ENCODE assay signal across 9 cellular contexts in the genomic region with DNA sequence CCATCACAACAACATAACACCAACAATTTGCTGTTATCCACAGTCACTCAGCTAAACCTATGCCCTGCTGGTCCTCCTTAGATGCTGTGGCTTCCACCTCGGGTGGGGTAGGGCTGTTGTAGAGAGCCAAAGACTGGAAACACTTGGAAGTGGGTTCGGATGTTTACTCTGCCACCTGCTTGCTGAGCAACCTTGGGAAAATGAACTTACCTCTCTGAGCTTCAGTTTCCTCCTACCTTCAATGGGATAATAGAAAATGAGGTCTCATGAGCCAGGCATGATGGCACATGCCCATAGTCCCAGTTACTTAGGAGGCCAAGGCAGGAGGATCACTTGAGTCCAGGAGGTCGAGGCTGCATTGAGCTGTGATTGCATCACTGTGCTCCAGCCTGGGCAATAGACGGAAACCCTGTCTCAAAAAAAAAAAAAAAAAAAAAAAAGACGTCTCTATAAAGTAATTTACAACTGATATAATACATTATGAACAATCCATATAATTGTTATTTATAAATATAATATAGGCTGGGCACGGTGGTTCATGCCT. TPM values are rescaled to one million over a fixed set of nuclear protein-coding genes. Genes with fewer than 3 reads are reported as not detected.
"Had no signal": no experiment of that assay in that cellular context is flagged by ENCODE, and none has a peak within 500 bp of the region (broad histone marks: within the 10 kb centered on the region; RNA-seq: fewer than 3 reads in every experiment).

No MANE protein-coding gene starts in this region.

- H2AFZ ChIP-seq: GM23248 had no signal

- H3K36me3 ChIP-seq: HAP-1 had no signal

- H3K27ac ChIP-seq: GM23248 had no signal

- H3K4me1 ChIP-seq: HAP-1 had no signal

- ATAC-seq: HCT116 had no signal

- H3K4me3 ChIP-seq: GM23248, HAP-1 had no signal

- DNase-seq: GM23248, GOT3, KG1 had no signal

- H3K9me3 ChIP-seq: HAP-1 had no signal

- FAIRE-seq: H54, HTR-8/SVneo had no signal

- H3K9ac ChIP-seq: GM23248 had no signal

RNA-seq across cellular contexts. Expression of gene SYCN, which starts 3.3 kb away (rescaled TPM):
- total RNA-seq: GM23248, HT-29 had no signal
- polyA plus RNA-seq: GM23248, IgD-negative memory B cell had no signal

RNA-seq across cellular contexts. Expression of gene NCCRP1, which starts 10.6 kb away (rescaled TPM):
- total RNA-seq: GM23248, HT-29 had no signal
- polyA plus RNA-seq: GM23248, IgD-negative memory B cell had no signal

RNA-seq across cellular contexts. Expression of gene IFNL3, which starts 37.4 kb away (rescaled TPM):
- total RNA-seq: GM23248, HT-29 had no signal
- polyA plus RNA-seq: GM23248, IgD-negative memory B cell had no signal

RNA-seq across cellular contexts. Expression of gene IFNL4, which starts 41.3 kb away (rescaled TPM):
- total RNA-seq: GM23248, HT-29 had no signal
- polyA plus RNA-seq: GM23248, IgD-negative memory B cell had no signal
